18 cellular contexts compared by ENCODE assay signal in genomic region chr19:55400281-55401087, GRCh38. TPM values are rescaled to one million over a fixed set of nuclear protein-coding genes. Genes with fewer than 3 reads are reported as not detected.
A peak's percentile ranks its signal among the peaks of the same experiment; 100 is the strongest.
DNase-seq lines count a peak whose midpoint lies in the region; ATAC-seq and TF ChIP-seq lines count a peak whose summit lies in the region.
"Had no signal": no experiment of that assay in that cellular context is flagged by ENCODE, and none has a peak within 500 bp of the region (broad histone marks: within the 10 kb centered on the region; RNA-seq: fewer than 3 reads in every experiment).

No MANE protein-coding gene starts in this region.

- H3K4me3 ChIP-seq in DND-41 (ENCODE audit: low read depth in 1 of 2, low read length in 2 of 2): no peak overlapping the region; a peak in 1 of 4 replicates

- no peak overlapping the region for H3K9ac ChIP-seq in DND-41 (ENCODE audit: low read depth, low read length)

- H3K27me3 ChIP-seq in DND-41 (ENCODE audit: insufficient read depth, low read length, poor library complexity): no peaks in the 10 kb centered on the region
- H3K27me3 ChIP-seq in foreskin keratinocyte: no peaks in the 10 kb centered on the region

- H3K27ac ChIP-seq in DND-41 (ENCODE audit: low read length) (no peak overlapping the region), foreskin keratinocyte (no peak overlapping the region)

- ATAC-seq in DND-41 (ENCODE audit: insufficient read depth, low read depth) (peak; percentile 15; the same call in 1 of the 3 replicates), foreskin keratinocyte (peak; percentile 14)
- ATAC-seq: CD8-positive, alpha-beta T cell; PC-3 had no signal

- peaks cover 25% of the 10 kb centered on the region for H3K4me1 ChIP-seq in DND-41 (ENCODE audit: insufficient read depth, low read length)
- H3K4me1 ChIP-seq in foreskin keratinocyte: no peaks in the 10 kb centered on the region

- no peak overlapping the region for H3K27ac Mint-ChIP-seq in type B pancreatic cell
- H3K27ac Mint-ChIP-seq: activated CD4-positive, alpha-beta T cell treated with anti-CD3 and anti-CD28 coated beads, Interleukin-2, amount 10 ng/mL, durations not matched to agents 7 days and 5 days; CD8-positive, alpha-beta T cell had no signal

- no peak overlapping the region for H2AFZ ChIP-seq in DND-41 (ENCODE audit: low read depth, low read length)

- no peaks in the 10 kb centered on the region for H3K27me3 Mint-ChIP-seq in type B pancreatic cell
- H3K27me3 Mint-ChIP-seq: activated CD4-positive, alpha-beta T cell treated with anti-CD3 and anti-CD28 coated beads, Interleukin-2, amount 10 ng/mL, durations not matched to agents 7 days and 5 days had no signal

- no peaks in the 10 kb centered on the region for H3K9me3 Mint-ChIP-seq in type B pancreatic cell
- H3K9me3 Mint-ChIP-seq: activated CD4-positive, alpha-beta T cell treated with anti-CD3 and anti-CD28 coated beads, Interleukin-2, amount 10 ng/mL, durations not matched to agents 7 days and 5 days; CD8-positive, alpha-beta T cell had no signal

- H3K4me1 Mint-ChIP-seq in type B pancreatic cell (ENCODE audit: unreplicated experiment): peaks cover under 1% of the 10 kb centered on the region

- no peak for TF ChIP-seq CTCF in DND-41 (IDR thresholded peaks at IDR 0.05; ENCODE audit: borderline replicate concordance, extremely low read depth, low read length, poor library complexity, severe bottlenecking)
- no peak for TF ChIP-seq CTCF in foreskin keratinocyte (conservative IDR thresholded peaks at IDR 0.05)
- no peak for TF ChIP-seq CTCF in type B pancreatic cell (conservative IDR thresholded peaks at IDR 0.05)

- H3K9me3 ChIP-seq in DND-41 (ENCODE audit: insufficient read depth, low read length, severe bottlenecking): no peaks in the 10 kb centered on the region

- peaks cover 42% of the 10 kb centered on the region for H4K20me1 ChIP-seq in DND-41 (ENCODE audit: insufficient read depth, low read length)

- no peak overlapping the region for H3K4me3 Mint-ChIP-seq in type B pancreatic cell
- H3K4me3 Mint-ChIP-seq: activated CD4-positive, alpha-beta T cell treated with anti-CD3 and anti-CD28 coated beads, Interleukin-2, amount 10 ng/mL, durations not matched to agents 7 days and 5 days; CD8-positive, alpha-beta T cell had no signal

- no peak for DNase-seq in DND-41
- peak; percentile 25 for DNase-seq in NAMALWA (ENCODE audit: low spot score)
- no peak for DNase-seq in foreskin keratinocyte
- DNase-seq in activated CD4-positive, CD25-positive, alpha-beta regulatory T cell treated with anti-CD3 and anti-CD28 coated beads, Interleukin-2, amount 50 U/mL, for 72 hours: no peak
- DNase-seq in NK-92 (lab: John Stamatoyannopoulos, UW; ENCODE audit: unreplicated experiment): no peak
- no peak for DNase-seq in type B pancreatic cell (ENCODE audit: extremely low spot score, unreplicated experiment)
- DNase-seq: activated CD4-positive, alpha-beta T cell treated with anti-CD3 and anti-CD28 coated beads, Interleukin-2, amount 10 ng/mL, durations not matched to agents 7 days and 5 days; CD8-positive, alpha-beta T cell; erythroblast; hypothalamus; NCI-H1092 treated with DMSO at 0.1 percent for 48 hours; PC-3; substantia nigra; T-helper 2 cell had no signal

- H3K36me3 ChIP-seq in DND-41 (ENCODE audit: insufficient read depth, low read length): peaks cover 47% of the 10 kb centered on the region

- H3K4me2 ChIP-seq in DND-41 (ENCODE audit: insufficient read depth, low read length): no peak overlapping the region

- H3K79me2 ChIP-seq in DND-41 (ENCODE audit: insufficient read depth, low read length): peaks cover 36% of the 10 kb centered on the region

- H3K36me3 Mint-ChIP-seq in type B pancreatic cell: peaks cover 15% of the 10 kb centered on the region

RNA-seq across cellular contexts. Expression of gene UBE2S, which starts 7.1 kb away (rescaled TPM):
- total RNA-seq in foreskin keratinocyte (99.3 and 138 TPM in 2 replicates), type B pancreatic cell (ENCODE audit: low replicate concordance) (40.7 and 91.3 TPM in 2 replicates)
- polyA plus RNA-seq in foreskin keratinocyte: 188 and 240 TPM in 2 replicates

RNA-seq across cellular contexts. Expression of gene RPL28, which starts 14.8 kb away (rescaled TPM):
- total RNA-seq in foreskin keratinocyte: 893 and 988 TPM in 2 replicates
- 1,338 and 1,473 TPM in 2 replicates for polyA plus RNA-seq in foreskin keratinocyte
- total RNA-seq in type B pancreatic cell (ENCODE audit: low replicate concordance): 1,799 and 2,072 TPM in 2 replicates

RNA-seq across cellular contexts. Expression of gene TMEM238, which starts 16.4 kb away (rescaled TPM):
- 1.4 and 1.5 TPM in 2 replicates for total RNA-seq in foreskin keratinocyte
- polyA plus RNA-seq in foreskin keratinocyte: 1.5 and 1.8 TPM in 2 replicates
- total RNA-seq in type B pancreatic cell (ENCODE audit: low replicate concordance): 8.1 and 14.0 TPM in 2 replicates
- total RNA-seq: skeletal muscle tissue had no signal
- polyA plus RNA-seq: neural cell had no signal

RNA-seq across cellular contexts. Expression of gene TMEM190, which starts 23.9 kb away (rescaled TPM):
- total RNA-seq in foreskin keratinocyte (not detected in 2 replicates), type B pancreatic cell (ENCODE audit: low replicate concordance) (2.6 and 2.8 TPM in 2 replicates)
- polyA plus RNA-seq in foreskin keratinocyte: not detected in 2 replicates
- total RNA-seq: activated CD4-positive, alpha-beta T cell treated with anti-CD3 and anti-CD28 coated beads, Interleukin-2, amount 10 ng/mL, durations not matched to agents 7 days and 5 days; cardiac septum; CD8-positive, alpha-beta T cell; liver; PC-3; skeletal muscle tissue had no signal
- polyA plus RNA-seq: liver, neural cell had no signal

RNA-seq across cellular contexts. Expression of gene IL11, which starts 30.2 kb away (rescaled TPM):
- 3.7 and 5.8 TPM in 2 replicates for total RNA-seq in foreskin keratinocyte
- 4.1 and 5.4 TPM in 2 replicates for polyA plus RNA-seq in foreskin keratinocyte
- 0.46 and 0.48 TPM in 2 replicates for total RNA-seq in type B pancreatic cell (ENCODE audit: low replicate concordance)
- total RNA-seq: cardiac septum, liver, skeletal muscle tissue had no signal
- polyA plus RNA-seq: liver had no signal
